8 cellular contexts compared by ENCODE assay signal in the genomic region with DNA sequence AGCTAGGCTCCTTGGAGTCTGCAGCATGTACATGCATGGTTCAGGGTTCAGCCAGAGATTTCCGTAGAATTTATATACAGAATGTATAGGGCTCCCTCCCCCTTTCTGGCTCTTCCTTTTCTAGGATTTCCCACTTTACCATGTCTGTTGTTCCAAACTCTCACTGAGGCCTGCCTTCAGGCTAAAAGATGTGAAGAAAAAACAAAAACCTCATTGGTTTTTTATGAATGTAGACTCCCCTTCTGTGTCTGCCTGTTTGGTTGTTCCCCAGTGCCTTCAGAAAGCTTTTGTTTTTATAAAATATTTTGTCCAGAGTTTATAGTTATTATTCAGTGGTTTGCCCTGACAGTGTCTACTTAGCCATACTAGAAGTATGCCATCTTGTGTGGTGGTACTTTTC. TPM values are rescaled to one million over a fixed set of nuclear protein-coding genes. Genes with fewer than 3 reads are reported as not detected.
DNase-seq lines count a peak whose midpoint lies in the region; ATAC-seq and TF ChIP-seq lines count a peak whose summit lies in the region.

No MANE protein-coding gene starts in this region.

- H4K20me1 ChIP-seq in BLaER1 treated with 17β-estradiol and CSF1 and Interleukin-3, amounts not matched to agents 10 nM and 100 nM: peaks cover 68 to 81% (median 77%) of the 10 kb centered on the region in 11 experiments
- peaks cover 48% of the 10 kb centered on the region for H4K20me1 ChIP-seq in Karpas-422 (ENCODE audit: insufficient read depth, low read depth, low read length)

- peak overlapping the region in 3 of 11 experiments; percentile 6 to 14 (median 8); a peak in 3 of 22 replicates for H3K27ac ChIP-seq in BLaER1 treated with 17β-estradiol and CSF1 and Interleukin-3, amounts not matched to agents 10 nM and 100 nM
- no peak overlapping the region for H3K27ac ChIP-seq in Karpas-422 (ENCODE audit: low read length)

- peak overlapping the region; percentile 83 to 99 (median 96) for H3K4me2 ChIP-seq in BLaER1 treated with 17β-estradiol and CSF1 and Interleukin-3, amounts not matched to agents 10 nM and 100 nM
- peak overlapping the region; percentile 88 for H3K4me2 ChIP-seq in Karpas-422 (ENCODE audit: low read depth, low read length, poor library complexity, severe bottlenecking)

- peaks cover 43 to 77% (median 51%) of the 10 kb centered on the region in 10 experiments for H3K4me1 ChIP-seq in BLaER1 treated with 17β-estradiol and CSF1 and Interleukin-3, amounts not matched to agents 10 nM and 100 nM
- peaks cover 53% of the 10 kb centered on the region for H3K4me1 ChIP-seq in Karpas-422 (ENCODE audit: low read length)

- H3K27me3 Mint-ChIP-seq in chondrocyte (ENCODE audit: low read depth) (no peaks in the 10 kb centered on the region), naive B cell (no peaks in the 10 kb centered on the region)

- H3K79me2 ChIP-seq in Karpas-422 (ENCODE audit: low read length): peaks cover 91% of the 10 kb centered on the region

- peaks cover 8 to 62% (median 32%) of the 10 kb centered on the region in 11 experiments; a peak in 21 of 22 replicates for H3K36me3 ChIP-seq in BLaER1 treated with 17β-estradiol and CSF1 and Interleukin-3, amounts not matched to agents 10 nM and 100 nM
- H3K36me3 ChIP-seq in Karpas-422 (ENCODE audit: insufficient read depth, low read length): peaks cover 64% of the 10 kb centered on the region

- no peak overlapping the region for H2AFZ ChIP-seq in Karpas-422 (ENCODE audit: low read length)

- H3K4me3 Mint-ChIP-seq in chondrocyte (ENCODE audit: unreplicated experiment) (no peak overlapping the region), naive B cell (peak overlapping the region in 7 of 8 donors; percentile 26 to 95 (median 57))

- TF ChIP-seq CTCF in chondrocyte (IDR thresholded peaks at IDR 0.05): no peak

- peak overlapping the region; percentile 32 for H3K27ac Mint-ChIP-seq in chondrocyte (ENCODE audit: unreplicated experiment)
- H3K27ac Mint-ChIP-seq in naive B cell: peak overlapping the region in 5 of 6 donors; percentile 9 to 94 (median 51)

- H3K9me2 ChIP-seq in Karpas-422 (replicated peaks; ENCODE audit: insufficient read depth, low read length): no peaks in the 10 kb centered on the region

- H3K27me3 ChIP-seq in BLaER1 treated with 17β-estradiol and CSF1 and Interleukin-3, amounts not matched to agents 10 nM and 100 nM: no peaks in the 10 kb centered on the region
- no peaks in the 10 kb centered on the region for H3K27me3 ChIP-seq in Karpas-422 (ENCODE audit: low read length)

- no peaks in the 10 kb centered on the region for H3K9me3 Mint-ChIP-seq in chondrocyte (ENCODE audit: low read depth)
- H3K9me3 Mint-ChIP-seq in naive B cell: no peaks in the 10 kb centered on the region

- H3K9me3 ChIP-seq in BLaER1 treated with 17β-estradiol and CSF1 and Interleukin-3, amounts not matched to agents 10 nM and 100 nM (replicated peaks in 1 of 11): no peaks in the 10 kb centered on the region
- no peaks in the 10 kb centered on the region for H3K9me3 ChIP-seq in Karpas-422 (ENCODE audit: low read length)

- DNase-seq in Karpas-422 (no peak), chondrocyte (ENCODE audit: low spot score) (no peak), naive B cell (no peak), NCI-H2196 (lab: John Stamatoyannopoulos, UW; ENCODE audit: unreplicated experiment) (no peak), amygdala (lab: John Stamatoyannopoulos, UW) (no peak), cerebellum (ENCODE audit: low spot score) (no peak)

- ATAC-seq in naive B cell (ENCODE audit: low read depth in 2 of 2): no peak
- no peak for ATAC-seq in GM18907 (IDR thresholded peaks at IDR 0.05; ENCODE audit: unreplicated experiment)

- H3K4me3 ChIP-seq in BLaER1 treated with 17β-estradiol and CSF1 and Interleukin-3, amounts not matched to agents 10 nM and 100 nM: peak overlapping the region in 7 of 10 experiments; percentile 71 to 86 (median 77); a peak in 9 of 20 replicates
- H3K4me3 ChIP-seq in Karpas-422 (ENCODE audit: low read length): peak overlapping the region; percentile 78

- H3K36me3 Mint-ChIP-seq in chondrocyte (ENCODE audit: low read depth): no peaks in the 10 kb centered on the region
- no peaks in the 10 kb centered on the region for H3K36me3 Mint-ChIP-seq in naive B cell

- peaks cover 86% of the 10 kb centered on the region for H3K4me1 Mint-ChIP-seq in chondrocyte (ENCODE audit: low read depth)
- H3K4me1 Mint-ChIP-seq in naive B cell: peaks cover 59 to 89% (median 85%) of the 10 kb centered on the region in 3 donors

- peak overlapping the region in 6 of 11 experiments; percentile 36 to 95 (median 92); a peak in 9 of 22 replicates for H3K9ac ChIP-seq in BLaER1 treated with 17β-estradiol and CSF1 and Interleukin-3, amounts not matched to agents 10 nM and 100 nM
- peak overlapping the region; percentile 26; the same call in 1 of the 2 replicates for H3K9ac ChIP-seq in Karpas-422 (ENCODE audit: low read length)

RNA-seq across cellular contexts. Expression of a gene that starts 3.6 kb away (rescaled TPM):
- 88.7 and 139 TPM in 2 replicates for total RNA-seq in Karpas-422 (2014; rRNA removed; shearing (Covaris generic); ENCODE audit: low replicate concordance)
- total RNA-seq in chondrocyte: 76.1 to 90.5 TPM (median 80.5 TPM) in 3 replicates
- polyA plus RNA-seq in naive B cell (ENCODE audit: low read depth in 6 of 6): 100 to 1,000 TPM; 109 to 199 (median 154) TPM
- 80.8 TPM for total RNA-seq in cerebellum

RNA-seq across cellular contexts. Expression of a gene that starts 30.5 kb away (rescaled TPM):
- 16.8 and 23.4 TPM in 2 replicates for total RNA-seq in Karpas-422 (2014; rRNA removed; shearing (Covaris generic); ENCODE audit: low replicate concordance)
- total RNA-seq in chondrocyte (33.2 to 39.1 TPM (median 34.0 TPM) in 3 replicates), cerebellum (102 TPM)
- 10 to 100 TPM in 5 of 6 donors, 1 to 10 TPM in 1; 6.7 to 93.9 (median 27.4) TPM for polyA plus RNA-seq in naive B cell (ENCODE audit: low read depth in 6 of 6)
